ENCODE assay signal across 8 cellular contexts in genomic region chr1:19311503-19311930, GRCh38. TPM values are rescaled to one million over a fixed set of nuclear protein-coding genes. Genes with fewer than 3 reads are reported as not detected.
A peak's percentile ranks its signal among the peaks of the same experiment; 100 is the strongest.
DNase-seq lines count a peak whose midpoint lies in the region; ATAC-seq and TF ChIP-seq lines count a peak whose summit lies in the region.

No MANE protein-coding gene starts in this region.

- peak; percentile 68 for DNase-seq in NCI-H748 (lab: John Stamatoyannopoulos, UW; ENCODE audit: unreplicated experiment)
- DNase-seq in NCI-H748 treated with DMSO at 0.1 percent for 48 hours (lab: John Stamatoyannopoulos, UW): no peak
- DNase-seq in activated naive CD4-positive, alpha-beta T cell treated with anti-CD3 and anti-CD28 coated beads, Interleukin-2, amount 50 U/mL, for 72 hours (ENCODE audit: low spot score in 2 of 2): peak in 1 of 2 donors; percentile 65
- no peak for DNase-seq in iPS DF 6.9 (ENCODE audit: low read depth, low spot score)
- DNase-seq in smooth muscle cell (lab: John Stamatoyannopoulos, UW; ENCODE audit: unreplicated experiment): no peak
- DNase-seq in NCI-H2227 (lab: John Stamatoyannopoulos, UW; ENCODE audit: unreplicated experiment): no peak
- no peak for DNase-seq in LoVo (ENCODE audit: low spot score)

- no CpG with 5 or more reads among the region's 29 CpGs for WGBS in iPS DF 6.9 (ENCODE audit: insufficient coverage, insufficient read length)
- under 1% methylated on average over 29 of the region's 29 CpGs for WGBS in smooth muscle cell (ENCODE audit: low lambda C conversion rate)

- H3K4me1 ChIP-seq in iPS DF 6.9 (ENCODE audit: control insufficient read depth, insufficient read depth, low read length) (peaks cover 7% of the 10 kb centered on the region), smooth muscle cell (ENCODE audit: low read depth) (peaks cover 3% of the 10 kb centered on the region)

- H4K20me1 ChIP-seq in smooth muscle cell (ENCODE audit: low read depth): peaks cover 28% of the 10 kb centered on the region

- H3K27me3 ChIP-seq in iPS DF 6.9 (ENCODE audit: control insufficient read depth, insufficient read depth, low read length): no peaks in the 10 kb centered on the region
- no peaks in the 10 kb centered on the region for H3K27me3 ChIP-seq in smooth muscle cell (ENCODE audit: low read depth)

- H2AFZ ChIP-seq in smooth muscle cell (ENCODE audit: low read depth): peak overlapping the region; percentile 62

- H3K4me2 ChIP-seq in smooth muscle cell: peak overlapping the region; percentile 97

- H3K9me3 ChIP-seq in iPS DF 6.9 (ENCODE audit: control insufficient read depth, insufficient read depth, low read length): no peaks in the 10 kb centered on the region
- H3K9me3 ChIP-seq in smooth muscle cell (replicated peaks; ENCODE audit: low read depth): no peaks in the 10 kb centered on the region

- H3K27ac ChIP-seq in iPS DF 6.9 (ENCODE audit: low read length) (no peak overlapping the region), smooth muscle cell (ENCODE audit: low read depth) (peak overlapping the region; percentile 35)

- no peaks in the 10 kb centered on the region for H3K9me3 Mint-ChIP-seq in activated naive CD4-positive, alpha-beta T cell treated with anti-CD3 and anti-CD28 coated beads, Interleukin-2, amount 50 U/mL, for 72 hours

- H3K4me3 ChIP-seq in iPS DF 6.9 (ENCODE audit: low read length): peak overlapping the region; percentile 90
- peak overlapping the region; percentile 94 for H3K4me3 ChIP-seq in smooth muscle cell

- peak; percentile 4 for ATAC-seq in HG03521 (IDR thresholded peaks at IDR 0.05; ENCODE audit: unreplicated experiment)
- peak; percentile 28 to 29 for ATAC-seq in activated naive CD4-positive, alpha-beta T cell treated with anti-CD3 and anti-CD28 coated beads, Interleukin-2, amount 50 U/mL, for 72 hours

- TF ChIP-seq CTCF in smooth muscle cell (IDR thresholded peaks at IDR 0.05; ENCODE audit: borderline replicate concordance, insufficient read depth, poor library complexity, severe bottlenecking): no peak

- H3F3A ChIP-seq in smooth muscle cell (ENCODE audit: low read depth): no peaks in the 10 kb centered on the region

- H3K79me2 ChIP-seq in smooth muscle cell (ENCODE audit: low read depth): peaks cover 4% of the 10 kb centered on the region

- H3K9ac ChIP-seq in smooth muscle cell (ENCODE audit: low read depth): peak overlapping the region; percentile 84

- peak overlapping the region; percentile 57 to 80 for H3K27ac Mint-ChIP-seq in activated naive CD4-positive, alpha-beta T cell treated with anti-CD3 and anti-CD28 coated beads, Interleukin-2, amount 50 U/mL, for 72 hours

- H3K36me3 ChIP-seq in iPS DF 6.9 (ENCODE audit: control insufficient read depth, insufficient read depth, low read length) (no peaks in the 10 kb centered on the region), smooth muscle cell (ENCODE audit: low read depth) (no peaks in the 10 kb centered on the region)

- H3K36me3 Mint-ChIP-seq in activated naive CD4-positive, alpha-beta T cell treated with anti-CD3 and anti-CD28 coated beads, Interleukin-2, amount 50 U/mL, for 72 hours: peaks cover 0 to 16% of the 10 kb centered on the region in 2 donors

RNA-seq across cellular contexts. Expression of gene AKR7A2, which starts 0.4 kb away (rescaled TPM):
- 10 to 100 TPM; 42.9 to 50.2 TPM for total RNA-seq in activated naive CD4-positive, alpha-beta T cell treated with anti-CD3 and anti-CD28 coated beads, Interleukin-2, amount 50 U/mL, for 72 hours
- total RNA-seq in smooth muscle cell: 67.5 and 79.6 TPM in 2 replicates
- polyA plus RNA-seq in smooth muscle cell: 83.0 and 86.4 TPM in 2 replicates

RNA-seq across cellular contexts. Expression of gene SLC66A1, which starts 0.6 kb away (rescaled TPM):
- total RNA-seq in activated naive CD4-positive, alpha-beta T cell treated with anti-CD3 and anti-CD28 coated beads, Interleukin-2, amount 50 U/mL, for 72 hours: 1 to 10 TPM; 6.7 to 7.2 TPM
- total RNA-seq in smooth muscle cell: 13.4 and 23.9 TPM in 2 replicates
- polyA plus RNA-seq in smooth muscle cell: 20.4 and 21.9 TPM in 2 replicates

RNA-seq across cellular contexts. Expression of gene AKR7A3, which starts 22.9 kb away (rescaled TPM):
- total RNA-seq in activated naive CD4-positive, alpha-beta T cell treated with anti-CD3 and anti-CD28 coated beads, Interleukin-2, amount 50 U/mL, for 72 hours: under 1 TPM; 0.68 to 0.93 TPM
- total RNA-seq in smooth muscle cell: 0.85 TPM in 1 of 2 replicates, not detected in the other
- 0.62 and 1.1 TPM in 2 replicates for polyA plus RNA-seq in smooth muscle cell

RNA-seq across cellular contexts. Expression of gene MRTO4, which starts 59.9 kb away (rescaled TPM):
- total RNA-seq in activated naive CD4-positive, alpha-beta T cell treated with anti-CD3 and anti-CD28 coated beads, Interleukin-2, amount 50 U/mL, for 72 hours: 10 to 100 TPM; 60.4 to 83.6 TPM
- 14.7 and 16.8 TPM in 2 replicates for total RNA-seq in smooth muscle cell
- polyA plus RNA-seq in smooth muscle cell: 25.1 and 29.8 TPM in 2 replicates
